8 cellular contexts compared by ENCODE assay signal in genomic region chr1:247331172-247331525, GRCh38. TPM values are rescaled to one million over a fixed set of nuclear protein-coding genes. Genes with fewer than 3 reads are reported as not detected.
A peak's percentile ranks its signal among the peaks of the same experiment; 100 is the strongest.
DNase-seq lines count a peak whose midpoint lies in the region; ATAC-seq lines count a peak whose summit lies in the region.

No MANE protein-coding gene starts in this region.

- peaks cover 9% of the 10 kb centered on the region for H3K36me3 Mint-ChIP-seq in effector memory CD8-positive, alpha-beta T cell (ENCODE audit: insufficient read depth)

- H3K27me3 Mint-ChIP-seq in effector memory CD8-positive, alpha-beta T cell = no peaks in the 10 kb centered on the region

- ATAC-seq in GM19324 (IDR thresholded peaks at IDR 0.05; ENCODE audit: low FRiP score, unreplicated experiment) = peak; percentile 72
- ATAC-seq in HG03439 (IDR thresholded peaks at IDR 0.05; ENCODE audit: unreplicated experiment) = peak; percentile 63
- peak; percentile 61 for ATAC-seq in effector memory CD8-positive, alpha-beta T cell (replicated peaks)

- H3K4me3 Mint-ChIP-seq in effector memory CD8-positive, alpha-beta T cell = peak overlapping the region; percentile 92 to 93

- peak overlapping the region; percentile 77 to 83 for H3K27ac Mint-ChIP-seq in effector memory CD8-positive, alpha-beta T cell

- DNase-seq in C1 segment of cervical spinal cord (lab: John Stamatoyannopoulos, UW) (peak in 8 of 14 donors; percentile 8 to 62 (median 40)), NCI-H82 treated with DMSO at 0.1 percent for 48 hours (lab: John Stamatoyannopoulos, UW; ENCODE audit: unreplicated experiment) (peak; percentile 21), mesenteric fat pad (ENCODE audit: low spot score) (peak; percentile 92)
- DNase-seq in activated CD8-positive, alpha-beta memory T cell treated with anti-CD3 and anti-CD28 coated beads for 4 hours (ENCODE audit: low read depth in 2 of 2) = peak; percentile 51 to 54
- peak; percentile 42 to 54 (median 50) for DNase-seq in effector memory CD8-positive, alpha-beta T cell
- DNase-seq in stimulated activated CD8-positive, alpha-beta memory T cell treated with anti-CD3 and anti-CD28 coated beads, Interleukin-15, amount 100 ng/mL, for 48 hours (ENCODE audit: low read depth in 2 of 2) = peak; percentile 57 to 69

- no peaks in the 10 kb centered on the region for H3K9me3 Mint-ChIP-seq in effector memory CD8-positive, alpha-beta T cell

- peaks cover 12 to 18% of the 10 kb centered on the region in 2 donors for H3K4me1 Mint-ChIP-seq in effector memory CD8-positive, alpha-beta T cell (ENCODE audit: low read depth in 2 of 2)

RNA-seq across cellular contexts. Expression of gene ZNF496, which starts 0.5 kb away (rescaled TPM):
- 14.4 TPM for total RNA-seq in mesenteric fat pad

Comparison
In these comparisons a context has a peak if more than half of its experiments do, and no peak if none do; other contexts are left out.
1. Peak in every context shown above with its lines: DNase-seq and ATAC-seq.
2. DNase-seq: peak in every context shown above with its lines; median percentile 92 in mesenteric fat pad; 63 in stimulated activated CD8-positive, alpha-beta memory T cell treated with anti-CD3 and anti-CD28 coated beads, Interleukin-15, amount 100 ng/mL, for 48 hours; 52 in activated CD8-positive, alpha-beta memory T cell treated with anti-CD3 and anti-CD28 coated beads for 4 hours; 50 in effector memory CD8-positive, alpha-beta T cell; 40 in C1 segment of cervical spinal cord; 21 in NCI-H82 treated with DMSO at 0.1 percent for 48 hours.